ENCODE assay signal across 17 cellular contexts in the genomic region with DNA sequence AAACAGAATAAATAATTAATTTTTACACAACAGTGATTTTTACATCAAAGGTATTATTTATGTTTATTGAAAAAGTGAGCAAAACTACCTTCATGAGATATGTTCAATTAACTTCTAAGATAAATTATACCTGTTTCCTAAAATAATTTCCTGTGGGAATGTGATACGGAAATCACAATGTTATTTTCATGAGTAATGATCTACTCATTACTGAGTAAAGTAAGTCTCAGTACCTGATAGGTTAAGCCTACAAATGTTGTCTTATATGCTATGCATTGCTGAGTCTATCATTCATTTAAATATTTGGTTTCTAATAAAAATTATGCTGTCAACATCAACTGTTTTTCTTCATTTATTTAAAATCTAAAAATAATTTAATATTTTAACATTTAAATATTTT.
A peak's percentile ranks its signal among the peaks of the same experiment; 100 is the strongest.
DNase-seq lines count a peak whose midpoint lies in the region; ATAC-seq, FAIRE-seq and TF ChIP-seq lines count a peak whose summit lies in the region.
"Had no signal": no experiment of that assay in that cellular context is flagged by ENCODE, and none has a peak within 500 bp of the region (broad histone marks: within the 10 kb centered on the region; RNA-seq: fewer than 3 reads in every experiment).

No MANE protein-coding gene starts in this region.

- H3K9ac ChIP-seq in PC-3 (ENCODE audit: low read length) = no peak overlapping the region
- H3K9ac ChIP-seq: BLaER1 had no signal

- no peaks in the 10 kb centered on the region for H3F3A ChIP-seq in PC-3 (ENCODE audit: low read length, unreplicated experiment)

- POLR2A ChIA-PET in PC-3 (lab: Charles Lee; ENCODE audit: unreplicated experiment) = no interaction called here

- no peaks in the 10 kb centered on the region for H4K20me1 ChIP-seq in PC-3 (ENCODE audit: low read length)
- H4K20me1 ChIP-seq: BLaER1 had no signal

- H3K27me3 ChIP-seq in PC-3 (ENCODE audit: low read length) (no peaks in the 10 kb centered on the region), bronchial epithelial cell (ENCODE audit: control insufficient read depth, insufficient read depth, low read length) (no peaks in the 10 kb centered on the region), body of pancreas (no peaks in the 10 kb centered on the region)
- H3K27me3 ChIP-seq: BLaER1 had no signal

- no peak overlapping the region for H2AFZ ChIP-seq in PC-3 (ENCODE audit: low read length)
- H2AFZ ChIP-seq: GM23338 had no signal

- no peaks in the 10 kb centered on the region for H3K9me2 ChIP-seq in PC-3 (replicated peaks; ENCODE audit: low read length)

- H3K4me3 ChIP-seq in PC-3 (ENCODE audit: low read length) (no peak overlapping the region), bronchial epithelial cell (ENCODE audit: low read depth, low read length) (no peak overlapping the region), body of pancreas (no peak overlapping the region)
- H3K4me3 ChIP-seq: BLaER1, GM23338 had no signal

- H3K27ac ChIP-seq in PC-3 (ENCODE audit: low read length) (0 out of 2 replicates have a peak overlapping the region, but pooled peaks have one; percentile 16), body of pancreas (no peak overlapping the region)
- H3K27ac ChIP-seq: BLaER1 had no signal

- BruUV-seq in PC-3 (replicated peaks; lab: Mats Ljungman, UMichigan) = no TSS peak

- WGBS in body of pancreas, 2 donors = 65 to 84% methylated on average over 1 of the region's 1 CpG

- H3K9me3 ChIP-seq in PC-3 (ENCODE audit: low read length) = no peaks in the 10 kb centered on the region
- H3K9me3 ChIP-seq in body of pancreas = no peaks in the 10 kb centered on the region

- CTCF ChIA-PET in PC-3 (lab: Charles Lee) = no interaction called here

- H3K4me2 ChIP-seq in PC-3 (ENCODE audit: low read length) = no peak overlapping the region
- H3K4me2 ChIP-seq: BLaER1, GM23338 had no signal

- DNase-seq in PC-3 = peak; percentile 49
- peak; percentile 30 for DNase-seq in bronchial epithelial cell (ENCODE audit: low read depth)
- DNase-seq in frontal cortex (ENCODE audit: low spot score in 2 of 2) = no peak
- DNase-seq in body of pancreas = no peak
- DNase-seq in HK-2 (ENCODE audit: unreplicated experiment) = no peak
- DNase-seq in NCI-H2081 treated with DMSO at 0.1 percent for 48 hours (lab: John Stamatoyannopoulos, UW) = no peak
- DNase-seq: 8988T; CD4-positive, alpha-beta memory T cell; DMS153; DMS79; GF-D8; IMR-90 had no signal

- peak; percentile 80 for FAIRE-seq in G401.6 (lab: Jason Lieb, UNC)
- no peak for FAIRE-seq in bronchial epithelial cell (lab: Jason Lieb, UNC)
- peak; percentile 98 for FAIRE-seq in frontal cortex (lab: Jason Lieb, UNC)
- FAIRE-seq: H54, HTR-8/SVneo had no signal

- no peak for TF ChIP-seq CTCF in PC-3 (conservative IDR thresholded peaks at IDR 0.05; ENCODE audit: low read depth, low read length)
- no peak for TF ChIP-seq CTCF in bronchial epithelial cell (IDR thresholded peaks at IDR 0.05; ENCODE audit: insufficient read depth, low read length, severe bottlenecking)
- TF ChIP-seq CTCF in body of pancreas (IDR thresholded peaks at IDR 0.05) = no peak

- intact Hi-C loops in PC-3 (cut with micrococcal nuclease) = no loop called here
- intact Hi-C loops in body of pancreas (cut with DNase I) = no loop called here

- TF ChIP-seq POLR2A in body of pancreas (IDR thresholded peaks at IDR 0.05) = no peak

- peak; percentile 80 for ATAC-seq in PC-3
- ATAC-seq in body of pancreas = no peak
- ATAC-seq: GM23338 had no signal

- H3K36me3 ChIP-seq in PC-3 (ENCODE audit: low read depth, low read length) (no peaks in the 10 kb centered on the region), bronchial epithelial cell (ENCODE audit: control insufficient read depth, insufficient read depth, low read length) (no peaks in the 10 kb centered on the region), body of pancreas (replicated peaks in 1 of 2; ENCODE audit: insufficient read depth in 1 of 2, low read depth in 2 of 2) (no peaks in the 10 kb centered on the region)
- H3K36me3 ChIP-seq: BLaER1 had no signal

- H3K4me1 ChIP-seq in PC-3 (ENCODE audit: insufficient read depth, low read length) (peaks cover 5% of the 10 kb centered on the region), body of pancreas (no peaks in the 10 kb centered on the region)
- H3K4me1 ChIP-seq: BLaER1 had no signal

- H3K79me2 ChIP-seq in PC-3 (ENCODE audit: low read length) = no peaks in the 10 kb centered on the region

Comparison
In these comparisons a context has a peak if more than half of its experiments do, and no peak if none do; other contexts are left out.
1. DNase-seq: peak in PC-3 (single experiment) and bronchial epithelial cell (single experiment); none in frontal cortex (0 of 2), body of pancreas (0 of 4), HK-2 (single experiment) and NCI-H2081 treated with DMSO at 0.1 percent for 48 hours (single experiment).